8 cellular contexts compared by ENCODE assay signal in genomic region chr12:53757095-53757770, GRCh38. TPM values are rescaled to one million over a fixed set of nuclear protein-coding genes. Genes with fewer than 3 reads are reported as not detected.
DNase-seq lines count a peak whose midpoint lies in the region; ATAC-seq, FAIRE-seq and TF ChIP-seq lines count a peak whose summit lies in the region.

No MANE protein-coding gene starts in this region.

- no peak for TF ChIP-seq POLR2A in GM12891 (IDR thresholded peaks at IDR 0.05; ENCODE audit: low read depth, low read length)

- H3K4me1 Mint-ChIP-seq in activated CD4-positive, alpha-beta T cell treated with anti-CD3 and anti-CD28 coated beads for 36 hours, result peaks cover 9% of the 10 kb centered on the region

- ATAC-seq in HG02938 (IDR thresholded peaks at IDR 0.05; ENCODE audit: unreplicated experiment) (peak; percentile 69), left lobe of liver (peak; percentile 97)
- ATAC-seq in activated CD4-positive, alpha-beta T cell treated with anti-CD3 and anti-CD28 coated beads for 36 hours, result peak; percentile 91

- peak; percentile 99 for TF ChIP-seq CTCF in 22Rv1 (IDR thresholded peaks at IDR 0.05)
- peak; percentile 95 for TF ChIP-seq CTCF in choroid plexus epithelial cell (conservative IDR thresholded peaks at IDR 0.05; ENCODE audit: low read depth, low read length)

- H3K27me3 Mint-ChIP-seq in activated CD4-positive, alpha-beta T cell treated with anti-CD3 and anti-CD28 coated beads for 36 hours, result peaks cover 36% of the 10 kb centered on the region

- DNase-seq in GM12891 (ENCODE audit: insufficient read length, low spot score), result peak; percentile 63
- DNase-seq in NCI-H1930 (lab: John Stamatoyannopoulos, UW), result peak; percentile 25 to 60
- DNase-seq in activated CD4-positive, alpha-beta T cell treated with anti-CD3 and anti-CD28 coated beads for 36 hours, result peak; percentile 94
- DNase-seq in choroid plexus epithelial cell (ENCODE audit: low read depth), result peak; percentile 78
- peak; percentile 85 for DNase-seq in left lobe of liver (ENCODE audit: low spot score)
- DNase-seq in stimulated activated CD4-positive, alpha-beta T cell treated with anti-CD3 and anti-CD28 coated beads, TNF-alpha, amount 100 ng/mL, for 24 hours (ENCODE audit: low read depth in 3 of 3), result peak; percentile 62 to 88 (median 72)

- FAIRE-seq in GM12891 (lab: Jason Lieb, UNC), result peak; percentile 79

- H3K4me3 ChIP-seq in choroid plexus epithelial cell (ENCODE audit: low read depth, low read length), result no peak overlapping the region

- no peak overlapping the region for H3K27ac Mint-ChIP-seq in activated CD4-positive, alpha-beta T cell treated with anti-CD3 and anti-CD28 coated beads for 36 hours

- H3K36me3 Mint-ChIP-seq in activated CD4-positive, alpha-beta T cell treated with anti-CD3 and anti-CD28 coated beads for 36 hours (ENCODE audit: low read depth), result no peaks in the 10 kb centered on the region

- no peak overlapping the region for H3K27ac ChIP-seq in 22Rv1

- peak overlapping the region; percentile 31 for H3K4me3 Mint-ChIP-seq in activated CD4-positive, alpha-beta T cell treated with anti-CD3 and anti-CD28 coated beads for 36 hours

- POLR2A ChIA-PET in activated CD4-positive, alpha-beta T cell treated with anti-CD3 and anti-CD28 coated beads for 36 hours (lab: Charles Lee), result interaction anchor here (0.5 kb wide), 1 partner anchor 85 kb away, joined by 3 read pairs; no protein-coding TSS in a partner anchor

- CTCF ChIA-PET in activated CD4-positive, alpha-beta T cell treated with anti-CD3 and anti-CD28 coated beads for 36 hours (lab: Charles Lee), result interaction anchor here (0.6 to 3.7 kb wide), 35 partner anchors 9 to 1963 kb away, joined by 3 to 92 read pairs (median 4); partner anchors contain the start of gene RDH5

- intact Hi-C loops in activated CD4-positive, alpha-beta T cell treated with anti-CD3 and anti-CD28 coated beads for 36 hours (cut with DNase I, micrococcal nuclease), result loop anchor here in 1 of 2 experiments (1.0 kb wide), 1 partner anchor 11 kb away; no protein-coding TSS in a partner anchor

- H3K9me3 Mint-ChIP-seq in activated CD4-positive, alpha-beta T cell treated with anti-CD3 and anti-CD28 coated beads for 36 hours (ENCODE audit: low read depth), result no peaks in the 10 kb centered on the region

TF ChIP-seq in GM12891, 5 proteins besides CTCF, POLR2A, EP300 and RAD21:
- TF ChIP-seq TAF1 (IDR thresholded peaks at IDR 0.05; ENCODE audit: low read depth, low read length) (no peak), PAX5 (IDR thresholded peaks at IDR 0.05; ENCODE audit: insufficient read depth, low read length, severe bottlenecking) (no peak), POLR2AphosphoS5 (IDR thresholded peaks at IDR 0.05; ENCODE audit: low read depth, low read length) (no peak), SPI1 (IDR thresholded peaks at IDR 0.05; ENCODE audit: low read depth, low read length) (peak; percentile 14; the same call in 1 of the 2 replicates), POU2F2 (IDR thresholded peaks at IDR 0.05; ENCODE audit: low read depth, low read length) (no peak; the same call in 1 of the 2 replicates)
TF ChIP-seq in GM12891: peak in this region for 1.

RNA-seq across cellular contexts. Expression of gene CISTR, which starts 5.5 kb away (rescaled TPM):
- polyA plus RNA-seq in GM12891 (2012; ENCODE audit: low read depth, missing spikeins), result not detected
- not detected for total RNA-seq in activated CD4-positive, alpha-beta T cell treated with anti-CD3 and anti-CD28 coated beads for 36 hours
- not detected for total RNA-seq in left lobe of liver

RNA-seq across cellular contexts. Expression of gene CALCOCO1, which starts 30.0 kb away (rescaled TPM):
- 28.4 TPM for polyA plus RNA-seq in GM12891 (2012; ENCODE audit: low read depth, missing spikeins)
- total RNA-seq in activated CD4-positive, alpha-beta T cell treated with anti-CD3 and anti-CD28 coated beads for 36 hours, result 10 to 100 TPM; 17.1 to 20.4 TPM
- 43.8 TPM for total RNA-seq in left lobe of liver

Comparison
In these comparisons a context has a peak if more than half of its experiments do, and no peak if none do; other contexts are left out.
1. DNase-seq: peak in every context shown above with its lines; median percentile 94 in activated CD4-positive, alpha-beta T cell treated with anti-CD3 and anti-CD28 coated beads for 36 hours; 85 in left lobe of liver; 78 in choroid plexus epithelial cell; 72 in stimulated activated CD4-positive, alpha-beta T cell treated with anti-CD3 and anti-CD28 coated beads, TNF-alpha, amount 100 ng/mL, for 24 hours; 63 in GM12891; 42 in NCI-H1930.